ENCODE assay signal across 8 cellular contexts in the genomic region with DNA sequence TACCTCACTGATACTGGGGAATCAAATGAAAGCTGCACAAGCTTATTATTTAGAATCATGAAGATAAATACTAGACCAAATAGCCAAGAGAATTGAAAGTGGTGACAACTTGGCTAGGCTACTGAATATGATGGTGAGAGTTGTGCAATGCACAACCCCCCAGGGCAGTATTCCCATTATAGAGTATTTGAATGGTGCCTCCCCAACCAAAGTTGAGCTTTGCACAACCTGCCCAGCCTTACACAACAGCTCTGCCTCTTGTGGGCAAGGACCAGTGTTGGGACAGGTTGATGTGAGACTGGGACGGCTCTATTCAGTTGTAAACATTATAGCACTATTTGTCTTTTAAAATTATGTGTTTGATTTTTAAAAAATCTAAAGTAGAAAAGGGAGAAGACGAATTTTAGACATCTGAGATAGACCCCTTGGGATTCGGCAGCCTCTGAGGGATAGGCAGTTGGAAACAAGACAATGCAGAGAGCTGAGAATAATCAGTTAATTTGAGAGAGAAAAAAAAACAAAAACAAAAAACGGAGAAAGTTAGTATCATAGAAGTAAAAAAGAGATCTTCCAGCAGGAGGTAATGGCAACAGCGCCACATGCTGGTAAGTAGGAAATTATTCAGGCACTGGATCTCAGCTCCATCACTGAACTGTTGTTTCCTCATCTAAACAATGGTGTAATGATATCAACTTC.
A peak's percentile ranks its signal among the peaks of the same experiment; 100 is the strongest.
DNase-seq lines count a peak whose midpoint lies in the region; ATAC-seq and TF ChIP-seq lines count a peak whose summit lies in the region.

No MANE protein-coding gene starts in this region.

- no peak overlapping the region for H3K4me3 Mint-ChIP-seq in CD4-positive, alpha-beta T cell
- no peak overlapping the region for H3K4me3 Mint-ChIP-seq in activated CD4-positive, alpha-beta memory T cell treated with anti-CD3 and anti-CD28 coated beads, Interleukin-2, amount 10 ng/mL, durations not matched to agents 7 days and 5 days

- CTCF ChIA-PET in CD4-positive, alpha-beta T cell (lab: Charles Lee), result interaction anchor here (0.6 to 5.2 kb wide), 35 partner anchors 9 to 427 kb away, joined by 3 to 102 read pairs (median 4); a partner anchor contains a TSS
- CTCF ChIA-PET in activated CD4-positive, alpha-beta memory T cell treated with anti-CD3 and anti-CD28 coated beads, Interleukin-2, amount 10 ng/mL, durations not matched to agents 7 days and 5 days (lab: Charles Lee), result interaction anchor here (0.6 to 7.0 kb wide), 60 partner anchors 8 to 716 kb away, joined by 3 to 158 read pairs (median 5); a partner anchor contains a TSS

- H3K9me3 Mint-ChIP-seq in CD4-positive, alpha-beta T cell, result no peaks in the 10 kb centered on the region
- no peaks in the 10 kb centered on the region for H3K9me3 Mint-ChIP-seq in activated CD4-positive, alpha-beta memory T cell treated with anti-CD3 and anti-CD28 coated beads, Interleukin-2, amount 10 ng/mL, durations not matched to agents 7 days and 5 days

- H3K27ac ChIP-seq in CD4-positive, alpha-beta T cell (ENCODE audit: low read depth, low read length), result no peak overlapping the region

- H3K4me1 ChIP-seq in HAP-1, result no peaks in the 10 kb centered on the region

- peaks cover 5% of the 10 kb centered on the region for H3K27me3 Mint-ChIP-seq in CD4-positive, alpha-beta T cell
- H3K27me3 Mint-ChIP-seq in activated CD4-positive, alpha-beta memory T cell treated with anti-CD3 and anti-CD28 coated beads, Interleukin-2, amount 10 ng/mL, durations not matched to agents 7 days and 5 days, result peaks cover 22% of the 10 kb centered on the region

- intact Hi-C loops in CD4-positive, alpha-beta T cell (cut with DNase I, micrococcal nuclease), result loop anchor here (1.0 to 10.0 kb wide), 8 partner anchors 15 to 241 kb away; no protein-coding TSS in a partner anchor

- in situ Hi-C loops in HAP-1 (cut with MboI; ENCODE audit: low sequenced_read_pairs), result no loop called here

- no peaks in the 10 kb centered on the region for H3K36me3 Mint-ChIP-seq in CD4-positive, alpha-beta T cell (ENCODE audit: low read depth)
- no peaks in the 10 kb centered on the region for H3K36me3 Mint-ChIP-seq in activated CD4-positive, alpha-beta memory T cell treated with anti-CD3 and anti-CD28 coated beads, Interleukin-2, amount 10 ng/mL, durations not matched to agents 7 days and 5 days (ENCODE audit: low read depth)

- H3K4me1 Mint-ChIP-seq in CD4-positive, alpha-beta T cell (ENCODE audit: low read depth), result peaks cover 5% of the 10 kb centered on the region
- H3K4me1 Mint-ChIP-seq in activated CD4-positive, alpha-beta memory T cell treated with anti-CD3 and anti-CD28 coated beads, Interleukin-2, amount 10 ng/mL, durations not matched to agents 7 days and 5 days, result peaks cover 9% of the 10 kb centered on the region

- TF ChIP-seq CTCF in CD4-positive, alpha-beta T cell (IDR thresholded peaks at IDR 0.05), result peak; percentile 93
- peak; percentile 88 for TF ChIP-seq CTCF in fibroblast of mammary gland (conservative IDR thresholded peaks at IDR 0.05; ENCODE audit: control insufficient read depth, insufficient read depth, low read depth, low read length)

- DNase-seq in CD4-positive, alpha-beta T cell, result peak; percentile 22 to 55 (median 42)
- DNase-seq in HAP-1 (ENCODE audit: low spot score in 2 of 2), result peak; percentile 31 to 33
- DNase-seq in NCI-H748 (lab: John Stamatoyannopoulos, UW; ENCODE audit: unreplicated experiment), result peak; percentile 68
- DNase-seq in activated CD4-positive, alpha-beta memory T cell treated with anti-CD3 and anti-CD28 coated beads, Interleukin-2, amount 10 ng/mL, durations not matched to agents 7 days and 5 days, result peak; percentile 66
- DNase-seq in fibroblast of mammary gland (ENCODE audit: low read depth), result peak; percentile 57
- DNase-seq in non-pigmented ciliary epithelial cell (ENCODE audit: low read depth), result peak; percentile 22

- H3K9me3 ChIP-seq in CD4-positive, alpha-beta T cell (ENCODE audit: control insufficient read depth, low read length), result no peaks in the 10 kb centered on the region
- no peaks in the 10 kb centered on the region for H3K9me3 ChIP-seq in HAP-1

- H3K36me3 ChIP-seq in HAP-1 (replicated peaks), result no peaks in the 10 kb centered on the region

- no peak overlapping the region for H3K27ac Mint-ChIP-seq in CD4-positive, alpha-beta T cell
- no peak overlapping the region for H3K27ac Mint-ChIP-seq in activated CD4-positive, alpha-beta memory T cell treated with anti-CD3 and anti-CD28 coated beads, Interleukin-2, amount 10 ng/mL, durations not matched to agents 7 days and 5 days

- H3K4me3 ChIP-seq in HAP-1 (no peak overlapping the region), fibroblast of mammary gland (ENCODE audit: control insufficient read depth, low read depth, low read length) (no peak overlapping the region)

- POLR2A ChIA-PET in CD4-positive, alpha-beta T cell (lab: Charles Lee), result interaction anchor here (0.6 to 5.5 kb wide), 14 partner anchors 14 to 150 kb away, joined by 3 to 59 read pairs (median 4); no protein-coding TSS in a partner anchor
- POLR2A ChIA-PET in activated CD4-positive, alpha-beta memory T cell treated with anti-CD3 and anti-CD28 coated beads, Interleukin-2, amount 10 ng/mL, durations not matched to agents 7 days and 5 days (lab: Charles Lee), result interaction anchor here (0.7 to 3.6 kb wide), 14 partner anchors 21 to 158 kb away, joined by 3 to 66 read pairs (median 4); a partner anchor contains a TSS

- H3K27me3 ChIP-seq in CD4-positive, alpha-beta T cell (ENCODE audit: control insufficient read depth, insufficient read depth, low read length), result no peaks in the 10 kb centered on the region
- H3K27me3 ChIP-seq in HAP-1 (ENCODE audit: low read depth), result peaks cover 8% of the 10 kb centered on the region

- peak; percentile 82 for ATAC-seq in CD4-positive, alpha-beta T cell (ENCODE audit: poor library complexity)
- ATAC-seq in GM19397 (IDR thresholded peaks at IDR 0.05; ENCODE audit: unreplicated experiment), result no peak
- ATAC-seq in HG03460 (IDR thresholded peaks at IDR 0.05; ENCODE audit: unreplicated experiment), result no peak
